Comparison of ENCODE assay signal across 2 cellular contexts in the genomic region with DNA sequence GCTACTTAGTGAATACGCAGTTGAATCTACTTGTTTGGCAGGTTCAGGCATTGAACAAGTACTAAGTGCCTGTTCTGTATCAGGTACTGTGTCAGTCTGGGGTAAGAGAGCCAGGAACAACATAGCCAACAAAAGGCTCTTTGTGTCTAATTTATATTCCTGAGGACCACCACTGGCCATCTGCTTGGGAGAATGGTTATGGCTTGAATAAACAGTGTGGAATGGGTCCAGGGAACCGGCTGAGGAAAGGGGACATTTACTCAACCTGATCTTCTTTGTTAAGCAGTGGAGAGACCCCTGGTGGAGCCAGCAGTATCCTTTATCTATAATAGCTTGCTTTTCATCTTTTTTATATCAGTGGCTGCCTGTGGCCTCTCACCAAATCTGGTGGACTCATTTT.
TF ChIP-seq lines count a peak whose summit lies in the region.

No MANE protein-coding gene starts in this region.

TF ChIP-seq in A549, 52 proteins besides CTCF, POLR2A, EP300 and RAD21 (continued from another document):
- TF ChIP-seq, protein P1, sequence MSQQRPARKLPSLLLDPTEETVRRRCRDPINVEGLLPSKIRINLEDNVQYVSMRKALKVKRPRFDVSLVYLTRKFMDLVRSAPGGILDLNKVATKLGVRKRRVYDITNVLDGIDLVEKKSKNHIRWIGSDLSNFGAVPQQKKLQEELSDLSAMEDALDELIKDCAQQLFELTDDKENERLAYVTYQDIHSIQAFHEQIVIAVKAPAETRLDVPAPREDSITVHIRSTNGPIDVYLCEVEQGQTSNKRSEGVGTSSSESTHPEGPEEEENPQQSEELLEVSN (IDR thresholded peaks at IDR 0.05; ENCODE audit: borderline replicate concordance, low read depth): no peak
- TF ChIP-seq CHD2 (IDR thresholded peaks at IDR 0.05; ENCODE audit: low read length, partially characterized antibody): no peak
TF ChIP-seq in A549: peak in this region for 0.

TF ChIP-seq in HCT116, 20 proteins besides CTCF, POLR2A, EP300 and RAD21 (continued from another document):
- TF ChIP-seq, protein P2, sequence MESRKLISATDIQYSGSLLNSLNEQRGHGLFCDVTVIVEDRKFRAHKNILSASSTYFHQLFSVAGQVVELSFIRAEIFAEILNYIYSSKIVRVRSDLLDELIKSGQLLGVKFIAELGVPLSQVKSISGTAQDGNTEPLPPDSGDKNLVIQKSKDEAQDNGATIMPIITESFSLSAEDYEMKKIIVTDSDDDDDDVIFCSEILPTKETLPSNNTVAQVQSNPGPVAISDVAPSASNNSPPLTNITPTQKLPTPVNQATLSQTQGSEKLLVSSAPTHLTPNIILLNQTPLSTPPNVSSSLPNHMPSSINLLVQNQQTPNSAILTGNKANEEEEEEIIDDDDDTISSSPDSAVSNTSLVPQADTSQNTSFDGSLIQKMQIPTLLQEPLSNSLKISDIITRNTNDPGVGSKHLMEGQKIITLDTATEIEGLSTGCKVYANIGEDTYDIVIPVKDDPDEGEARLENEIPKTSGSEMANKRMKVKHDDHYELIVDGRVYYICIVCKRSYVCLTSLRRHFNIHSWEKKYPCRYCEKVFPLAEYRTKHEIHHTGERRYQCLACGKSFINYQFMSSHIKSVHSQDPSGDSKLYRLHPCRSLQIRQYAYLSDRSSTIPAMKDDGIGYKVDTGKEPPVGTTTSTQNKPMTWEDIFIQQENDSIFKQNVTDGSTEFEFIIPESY (IDR thresholded peaks at IDR 0.05; ENCODE audit: extremely low read depth, insufficient replicate concordance, low read length): no peak
- TF ChIP-seq, protein P3, sequence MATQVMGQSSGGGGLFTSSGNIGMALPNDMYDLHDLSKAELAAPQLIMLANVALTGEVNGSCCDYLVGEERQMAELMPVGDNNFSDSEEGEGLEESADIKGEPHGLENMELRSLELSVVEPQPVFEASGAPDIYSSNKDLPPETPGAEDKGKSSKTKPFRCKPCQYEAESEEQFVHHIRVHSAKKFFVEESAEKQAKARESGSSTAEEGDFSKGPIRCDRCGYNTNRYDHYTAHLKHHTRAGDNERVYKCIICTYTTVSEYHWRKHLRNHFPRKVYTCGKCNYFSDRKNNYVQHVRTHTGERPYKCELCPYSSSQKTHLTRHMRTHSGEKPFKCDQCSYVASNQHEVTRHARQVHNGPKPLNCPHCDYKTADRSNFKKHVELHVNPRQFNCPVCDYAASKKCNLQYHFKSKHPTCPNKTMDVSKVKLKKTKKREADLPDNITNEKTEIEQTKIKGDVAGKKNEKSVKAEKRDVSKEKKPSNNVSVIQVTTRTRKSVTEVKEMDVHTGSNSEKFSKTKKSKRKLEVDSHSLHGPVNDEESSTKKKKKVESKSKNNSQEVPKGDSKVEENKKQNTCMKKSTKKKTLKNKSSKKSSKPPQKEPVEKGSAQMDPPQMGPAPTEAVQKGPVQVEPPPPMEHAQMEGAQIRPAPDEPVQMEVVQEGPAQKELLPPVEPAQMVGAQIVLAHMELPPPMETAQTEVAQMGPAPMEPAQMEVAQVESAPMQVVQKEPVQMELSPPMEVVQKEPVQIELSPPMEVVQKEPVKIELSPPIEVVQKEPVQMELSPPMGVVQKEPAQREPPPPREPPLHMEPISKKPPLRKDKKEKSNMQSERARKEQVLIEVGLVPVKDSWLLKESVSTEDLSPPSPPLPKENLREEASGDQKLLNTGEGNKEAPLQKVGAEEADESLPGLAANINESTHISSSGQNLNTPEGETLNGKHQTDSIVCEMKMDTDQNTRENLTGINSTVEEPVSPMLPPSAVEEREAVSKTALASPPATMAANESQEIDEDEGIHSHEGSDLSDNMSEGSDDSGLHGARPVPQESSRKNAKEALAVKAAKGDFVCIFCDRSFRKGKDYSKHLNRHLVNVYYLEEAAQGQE (IDR thresholded peaks at IDR 0.05; ENCODE audit: low read depth): no peak
- TF ChIP-seq ELF1 (IDR thresholded peaks at IDR 0.05; ENCODE audit: borderline replicate concordance, low read depth): no peak
- no peak for TF ChIP-seq EZH2 (IDR thresholded peaks at IDR 0.05)
- TF ChIP-seq JUND (IDR thresholded peaks at IDR 0.05): no peak
- no peak for TF ChIP-seq EGR1 (IDR thresholded peaks at IDR 0.05; ENCODE audit: low read depth)
